ENCODE assay signal across 12 cellular contexts in the genomic region with DNA sequence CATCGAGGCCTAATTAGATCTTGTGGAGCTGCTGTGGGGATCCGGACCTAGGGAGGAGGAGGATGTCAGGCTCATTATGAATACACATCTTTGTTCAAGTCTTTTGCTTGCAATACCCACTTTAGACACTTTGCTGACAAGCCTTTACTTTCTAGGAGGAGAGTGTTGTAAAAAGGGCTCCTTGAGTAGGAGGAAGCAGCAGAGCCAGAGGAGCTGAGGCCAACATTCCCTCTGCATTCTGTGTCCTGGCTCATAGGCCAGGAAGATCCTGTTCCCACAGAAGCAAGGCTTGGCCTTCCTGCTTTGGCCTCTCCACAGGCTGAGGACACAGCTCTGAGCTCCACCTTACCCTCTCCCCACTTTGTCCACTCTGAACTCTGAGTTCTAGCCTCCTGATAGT.
DNase-seq lines count a peak whose midpoint lies in the region; ATAC-seq and TF ChIP-seq lines count a peak whose summit lies in the region.
"Had no signal": no experiment of that assay in that cellular context is flagged by ENCODE, and none has a peak within 500 bp of the region (broad histone marks: within the 10 kb centered on the region; RNA-seq: fewer than 3 reads in every experiment).

No MANE protein-coding gene starts in this region.

- TF ChIP-seq CTCF in thoracic aorta (IDR thresholded peaks at IDR 0.05), result peak; percentile 37

- ATAC-seq in thoracic aorta (ENCODE audit: insufficient number of reproducible peaks, low FRiP score, low read depth) (peak; percentile 40), HG02610 (IDR thresholded peaks at IDR 0.05; ENCODE audit: unreplicated experiment) (no peak)
- ATAC-seq: activated CD8-positive, alpha-beta T cell treated with anti-CD3 and anti-CD28 coated beads for 36 hours; CD8-positive, alpha-beta T cell had no signal

- DNase-seq in SK-MEL-5 (ENCODE audit: low read depth, low spot score) (peak; percentile 75), foreskin melanocyte (peak; percentile 76), thoracic aorta (ENCODE audit: low spot score) (no peak), GOT3 (lab: John Stamatoyannopoulos, UW) (no peak), GM19238 (ENCODE audit: insufficient read length, low spot score) (no peak), KBM-7 (no peak)
- DNase-seq: activated CD8-positive, alpha-beta T cell treated with anti-CD3 and anti-CD28 coated beads for 36 hours; activated naive CD4-positive, alpha-beta T cell; CD8-positive, alpha-beta T cell; NCI-H2171 had no signal

- H3K27me3 ChIP-seq in muscle layer of duodenum (ENCODE audit: low read depth, low read length), result no peaks in the 10 kb centered on the region
- no peaks in the 10 kb centered on the region for H3K27me3 ChIP-seq in thoracic aorta (replicated peaks; ENCODE audit: insufficient read depth)

- H3K9me3 ChIP-seq in muscle layer of duodenum (ENCODE audit: control insufficient read depth in 1 of 2, low read length in 2 of 2) (no peaks in the 10 kb centered on the region), thoracic aorta (no peaks in the 10 kb centered on the region)

- H3K27ac ChIP-seq in muscle layer of duodenum (ENCODE audit: low read length) (peak overlapping the region; percentile 19), thoracic aorta (peak overlapping the region; percentile 83 to 92)

- H3K36me3 ChIP-seq in muscle layer of duodenum (ENCODE audit: control insufficient read depth in 1 of 2, insufficient read depth in 2 of 2, low read length in 2 of 2) (no peaks in the 10 kb centered on the region), thoracic aorta (no peaks in the 10 kb centered on the region)

- in situ Hi-C loops in SK-MEL-5 (cut with HindIII; ENCODE audit: low pct_unique_long_range_greater_than_20kb, low sequenced_read_pairs), result no loop called here
- in situ Hi-C loops in KBM-7 (cut with MboI; ENCODE audit: low pct_unique_long_range_greater_than_20kb, low sequenced_read_pairs), result no loop called here

- H3K4me1 ChIP-seq in muscle layer of duodenum (ENCODE audit: control insufficient read depth in 1 of 2, insufficient read depth in 2 of 2, low read length in 2 of 2) (peaks cover 0 to 8% of the 10 kb centered on the region in 2 donors), thoracic aorta (ENCODE audit: control insufficient read depth in 1 of 2, low read depth in 2 of 2) (peaks cover 33 to 53% of the 10 kb centered on the region in 2 donors)

- H3K4me3 ChIP-seq in muscle layer of duodenum (ENCODE audit: low read depth in 1 of 2, low read length in 2 of 2), result no peak overlapping the region
- H3K4me3 ChIP-seq in thoracic aorta, result no peak overlapping the region

Comparison
In these comparisons a context has a peak if more than half of its experiments do, and no peak if none do; other contexts are left out.
1. DNase-seq: peak in SK-MEL-5 (single experiment) and foreskin melanocyte (single experiment); none in thoracic aorta (single experiment), GOT3 (single experiment), GM19238 (single experiment) and KBM-7 (single experiment).